Comparison of ENCODE assay signal across 29 cellular contexts in the genomic region with DNA sequence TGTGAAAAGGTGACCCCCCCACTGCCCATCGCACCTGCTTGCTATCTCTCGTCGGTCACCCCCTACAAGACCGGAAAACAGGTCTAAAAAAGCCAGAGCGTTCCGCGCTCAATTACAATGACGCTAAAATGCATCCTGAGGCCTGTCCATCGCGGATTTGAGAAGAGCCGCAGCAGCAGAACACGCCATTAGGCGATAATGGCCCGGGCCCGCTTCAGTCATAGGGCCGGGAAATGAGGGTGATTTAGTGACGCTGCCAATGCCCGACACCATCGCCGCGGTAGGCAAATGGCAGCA.
"Had no signal": no experiment of that assay in that cellular context is flagged by ENCODE, and none has a peak within 500 bp of the region (broad histone marks: within the 10 kb centered on the region; RNA-seq: fewer than 3 reads in every experiment).

No MANE protein-coding gene starts in this region.

- H3K27ac Mint-ChIP-seq: activated CD4-positive, alpha-beta memory T cell treated with anti-CD3 and anti-CD28 coated beads for 36 hours; activated CD4-positive, alpha-beta T cell treated with anti-CD3 and anti-CD28 coated beads, Interleukin-2, amount 10 ng/mL, durations not matched to agents 24 days and 14 days; activated naive CD4-positive, alpha-beta T cell treated with anti-CD3 and anti-CD28 coated beads, Interleukin-2, amount 50 U/mL, for 24 hours; activated naive CD8-positive, alpha-beta T cell treated with anti-CD3 and anti-CD28 coated beads, Interleukin-2, amount 50 U/mL, for 24 hours; dendritic cell treated with granulocyte-macrophage colony-stimulating factor and Interleukin-4, amounts not matched to agents 40 ng/mL and 50 ng/mL, for 4 days; mesothelial cell of epicardium; stimulated activated naive B cell treated with anti-CD40 and anti-IgM and Interleukin-4, amounts not matched to agents 10 μg/mL and 1 μg/mL and 100 μg/mL, for 72 hours; T-helper 17 cell had no signal

- DNase-seq: activated CD4-positive, alpha-beta memory T cell treated with anti-CD3 and anti-CD28 coated beads for 36 hours; activated CD4-positive, alpha-beta T cell treated with anti-CD3 and anti-CD28 coated beads, Interleukin-2, amount 10 ng/mL, durations not matched to agents 24 days and 14 days; activated CD4-positive, CD25-positive, alpha-beta regulatory T cell treated with anti-CD3 and anti-CD28 coated beads, Interleukin-2, amount 50 U/mL, for 72 hours; activated CD8-positive, alpha-beta memory T cell treated with anti-CD3 and anti-CD28 coated beads, Interleukin-2, amount 50 U/mL, for 4 hours; activated gamma-delta T cell; activated naive CD8-positive, alpha-beta T cell treated with anti-CD3 and anti-CD28 coated beads, Interleukin-2, amount 50 U/mL, for 24 hours; activated T-cell treated with anti-CD3 and anti-CD28 coated beads, Interleukin-2, amount 50 U/mL, for 1 hour; effector CD8-positive, alpha-beta T cell; left colon; naive thymus-derived CD4-positive, alpha-beta T cell; occipital lobe; psoas muscle; stimulated activated CD4-positive, alpha-beta T cell treated with anti-CD3 and anti-CD28 coated beads, Interleukin-1b, Interleukin-23, amount 100 ng/mL, for 48 hours; stimulated activated CD4-positive, alpha-beta T cell treated with anti-CD3 and anti-CD28 coated beads, Interleukin-4, amount 100 ng/mL, for 4 hours; stimulated activated CD8-positive, alpha-beta memory T cell treated with anti-CD3 and anti-CD28 coated beads, Interleukin-4, amount 100 ng/mL, for 48 hours; stimulated activated naive B cell treated with anti-CD40 and anti-IgM and Interleukin-4, amounts not matched to agents 10 μg/mL and 1 μg/mL and 100 μg/mL, for 72 hours; T-helper 17 cell; T1000; tibial artery; WERI-Rb-1 had no signal

- H3K27me3 ChIP-seq: hepatocyte, right atrium auricular region, suprapubic skin, tibial artery had no signal

- H3K36me3 Mint-ChIP-seq: activated CD4-positive, alpha-beta memory T cell treated with anti-CD3 and anti-CD28 coated beads for 36 hours; mesothelial cell of epicardium; naive thymus-derived CD4-positive, alpha-beta T cell; stimulated activated naive B cell treated with anti-CD40 and anti-IgM and Interleukin-4, amounts not matched to agents 10 μg/mL and 1 μg/mL and 100 μg/mL, for 72 hours had no signal

- H3K27ac ChIP-seq: hepatocyte, parathyroid adenoma, psoas muscle, right atrium auricular region, suprapubic skin, tibial artery, WERI-Rb-1 had no signal

- H3K4me3 Mint-ChIP-seq: activated CD4-positive, alpha-beta memory T cell treated with anti-CD3 and anti-CD28 coated beads for 36 hours; activated CD4-positive, alpha-beta T cell treated with anti-CD3 and anti-CD28 coated beads, Interleukin-2, amount 10 ng/mL, durations not matched to agents 24 days and 14 days; activated naive CD4-positive, alpha-beta T cell treated with anti-CD3 and anti-CD28 coated beads, Interleukin-2, amount 50 U/mL, for 24 hours; activated naive CD8-positive, alpha-beta T cell treated with anti-CD3 and anti-CD28 coated beads, Interleukin-2, amount 50 U/mL, for 24 hours; central memory CD8-positive, alpha-beta T cell; dendritic cell treated with granulocyte-macrophage colony-stimulating factor and Interleukin-4, amounts not matched to agents 40 ng/mL and 50 ng/mL, for 4 days; mesothelial cell of epicardium; naive thymus-derived CD4-positive, alpha-beta T cell; stimulated activated naive B cell treated with anti-CD40 and anti-IgM and Interleukin-4, amounts not matched to agents 10 μg/mL and 1 μg/mL and 100 μg/mL, for 72 hours; T-helper 17 cell had no signal

- H3K9me3 Mint-ChIP-seq: activated CD4-positive, alpha-beta memory T cell treated with anti-CD3 and anti-CD28 coated beads for 36 hours; activated CD4-positive, alpha-beta T cell treated with anti-CD3 and anti-CD28 coated beads, Interleukin-2, amount 10 ng/mL, durations not matched to agents 24 days and 14 days; activated naive CD4-positive, alpha-beta T cell treated with anti-CD3 and anti-CD28 coated beads, Interleukin-2, amount 50 U/mL, for 24 hours; activated naive CD8-positive, alpha-beta T cell treated with anti-CD3 and anti-CD28 coated beads, Interleukin-2, amount 50 U/mL, for 24 hours; central memory CD8-positive, alpha-beta T cell; dendritic cell treated with granulocyte-macrophage colony-stimulating factor and Interleukin-4, amounts not matched to agents 40 ng/mL and 50 ng/mL, for 4 days; mesothelial cell of epicardium; stimulated activated naive B cell treated with anti-CD40 and anti-IgM and Interleukin-4, amounts not matched to agents 10 μg/mL and 1 μg/mL and 100 μg/mL, for 72 hours had no signal

- H3K4me3 ChIP-seq: hepatocyte, psoas muscle, right atrium auricular region, smooth muscle cell, suprapubic skin, tibial artery had no signal
